1 cellular context compared by ENCODE assay signal in genomic region chr9:93295456-93296076, GRCh38.
TF ChIP-seq lines count a peak whose summit lies in the region.

No MANE protein-coding gene starts in this region.

TF ChIP-seq in HepG2, 621 proteins besides CTCF, POLR2A, EP300 and RAD21 (continued from another document):
- 0 out of 2 replicates have a peak, but pooled peaks have one; percentile 31 for TF ChIP-seq PAXIP1 (CRISPR knock-in tag; conservative IDR thresholded peaks at IDR 0.05)
- TF ChIP-seq ZNF142 (CRISPR knock-in tag; IDR thresholded peaks at IDR 0.05) = no peak
- no peak for TF ChIP-seq ZFP91 (CRISPR knock-in tag; IDR thresholded peaks at IDR 0.05; ENCODE audit: borderline replicate concordance)
- no peak for TF ChIP-seq RELA (CRISPR knock-in tag; IDR thresholded peaks at IDR 0.05)
- no peak for TF ChIP-seq ZBTB43 (CRISPR knock-in tag; conservative IDR thresholded peaks at IDR 0.05)
- TF ChIP-seq ZBTB33 (CRISPR knock-in tag; IDR thresholded peaks at IDR 0.05) = no peak
- TF ChIP-seq SALL2 (CRISPR knock-in tag; IDR thresholded peaks at IDR 0.05) = no peak
- no peak for TF ChIP-seq IRF2 (CRISPR knock-in tag; IDR thresholded peaks at IDR 0.05)
- TF ChIP-seq ZNF333 (CRISPR knock-in tag; IDR thresholded peaks at IDR 0.05; ENCODE audit: borderline replicate concordance) = no peak
- no peak for TF ChIP-seq HOXA7 (CRISPR knock-in tag; IDR thresholded peaks at IDR 0.05)
- TF ChIP-seq GPBP1L1 (CRISPR knock-in tag; IDR thresholded peaks at IDR 0.05) = no peak
- TF ChIP-seq ATF5 (CRISPR knock-in tag; IDR thresholded peaks at IDR 0.05; ENCODE audit: low read depth) = no peak
- no peak for TF ChIP-seq ZNF850 (CRISPR knock-in tag; conservative IDR thresholded peaks at IDR 0.05)
- no peak for TF ChIP-seq RFX1 (IDR thresholded peaks at IDR 0.05)
- TF ChIP-seq MAFK (conservative IDR thresholded peaks at IDR 0.05 in 1 of 2, IDR thresholded peaks at IDR 0.05 in 1 of 2; ENCODE audit: low read length in 2 of 2) = no peak
- TF ChIP-seq EHMT2 (IDR thresholded peaks at IDR 0.05; ENCODE audit: borderline replicate concordance, low read depth, low read length) = no peak
- TF ChIP-seq ZNF124 (CRISPR knock-in tag; IDR thresholded peaks at IDR 0.05) = no peak
- TF ChIP-seq ELF3 (CRISPR knock-in tag; IDR thresholded peaks at IDR 0.05) = peak; percentile 71
- no peak for TF ChIP-seq TBL1XR1 (IDR thresholded peaks at IDR 0.05; ENCODE audit: borderline replicate concordance, low read length, partially characterized antibody)
- TF ChIP-seq AGO1 (IDR thresholded peaks at IDR 0.05; ENCODE audit: low read depth, low read length, poor library complexity, severe bottlenecking) = no peak
- no peak for TF ChIP-seq HES4 (CRISPR knock-in tag; IDR thresholded peaks at IDR 0.05; ENCODE audit: borderline replicate concordance)
- no peak for TF ChIP-seq NAIF1 (CRISPR knock-in tag; IDR thresholded peaks at IDR 0.05; ENCODE audit: borderline replicate concordance)
- no peak for TF ChIP-seq MYC (CRISPR knock-in tag; IDR thresholded peaks at IDR 0.05; ENCODE audit: borderline replicate concordance)
- no peak for TF ChIP-seq NR1H2 (CRISPR knock-in tag; IDR thresholded peaks at IDR 0.05; ENCODE audit: borderline replicate concordance, low read depth)
- TF ChIP-seq MTF1 (CRISPR knock-in tag; IDR thresholded peaks at IDR 0.05) = no peak
- peak; percentile 24; the same call in 1 of the 2 replicates for TF ChIP-seq TCF7 (IDR thresholded peaks at IDR 0.05; ENCODE audit: low read depth)
- no peak for TF ChIP-seq ZSCAN5A (CRISPR knock-in tag; IDR thresholded peaks at IDR 0.05; ENCODE audit: borderline replicate concordance)
- TF ChIP-seq EEA1 (CRISPR knock-in tag; IDR thresholded peaks at IDR 0.05; ENCODE audit: borderline replicate concordance) = no peak
- TF ChIP-seq SIN3B (IDR thresholded peaks at IDR 0.05; ENCODE audit: low read length) = no peak
- TF ChIP-seq ZNF12 (CRISPR knock-in tag; IDR thresholded peaks at IDR 0.05) = no peak
- TF ChIP-seq GRHL1 (CRISPR knock-in tag; conservative IDR thresholded peaks at IDR 0.05) = no peak
